15 cellular contexts compared by ENCODE assay signal in the genomic region with DNA sequence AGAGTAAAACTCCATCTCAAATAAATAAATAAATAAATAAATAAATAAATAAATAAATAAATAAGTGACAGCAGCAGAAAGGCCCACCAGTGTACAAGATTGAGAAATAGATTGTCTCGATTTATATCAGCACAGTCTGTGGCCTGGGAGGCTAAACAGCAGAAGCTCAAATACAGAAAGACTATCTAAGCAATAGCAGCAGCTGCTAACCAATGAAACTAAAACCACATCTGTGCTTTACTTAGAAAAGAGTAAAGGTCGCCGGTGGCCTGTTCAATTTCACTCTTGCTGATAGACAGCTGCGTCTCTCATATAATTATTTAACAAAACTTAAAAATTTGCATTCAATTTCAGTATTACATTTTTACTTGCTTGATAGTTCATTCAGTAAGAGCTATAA.
A peak's percentile ranks its signal among the peaks of the same experiment; 100 is the strongest.
DNase-seq lines count a peak whose midpoint lies in the region; ATAC-seq and TF ChIP-seq lines count a peak whose summit lies in the region.
"Had no signal": no experiment of that assay in that cellular context is flagged by ENCODE, and none has a peak within 500 bp of the region (broad histone marks: within the 10 kb centered on the region; RNA-seq: fewer than 3 reads in every experiment).

No MANE protein-coding gene starts in this region.

- H3K27ac Mint-ChIP-seq in progenitor cell of endocrine pancreas = no peak overlapping the region
- H3K27ac Mint-ChIP-seq: activated naive CD4-positive, alpha-beta T cell treated with anti-CD3 and anti-CD28 coated beads, Interleukin-2, amount 10 ng/mL, durations not matched to agents 7 days and 5 days; stimulated activated naive CD8-positive, alpha-beta T cell treated with anti-CD3 and anti-CD28 coated beads, Interleukin-15, Interleukin-2, amounts not matched to agents 100 ng/mL and 50 ng/mL, for 24 hours had no signal

- no peak for TF ChIP-seq CTCF in progenitor cell of endocrine pancreas (IDR thresholded peaks at IDR 0.05; ENCODE audit: unreplicated experiment)

- peak; percentile 80 for ATAC-seq in GM18517 (IDR thresholded peaks at IDR 0.05; ENCODE audit: unreplicated experiment)
- peak; percentile 83 for ATAC-seq in GM19468 (IDR thresholded peaks at IDR 0.05; ENCODE audit: extremely low read depth, unreplicated experiment)
- ATAC-seq in HG02870 (IDR thresholded peaks at IDR 0.05; ENCODE audit: unreplicated experiment) = peak; percentile 88
- peak; percentile 86 for ATAC-seq in HG03565 (IDR thresholded peaks at IDR 0.05; ENCODE audit: unreplicated experiment)
- ATAC-seq in activated T-cell treated with anti-CD3 and anti-CD28 coated beads, Interleukin-2, amount 50 U/mL, for 4 hours = no peak
- ATAC-seq: K562 had no signal

- H3K9me3 Mint-ChIP-seq in progenitor cell of endocrine pancreas (ENCODE audit: low read depth) = no peaks in the 10 kb centered on the region
- no peaks in the 10 kb centered on the region for H3K9me3 Mint-ChIP-seq in activated T-cell treated with anti-CD3 and anti-CD28 coated beads, Interleukin-2, amount 50 U/mL, for 4 hours
- H3K9me3 Mint-ChIP-seq: activated naive CD4-positive, alpha-beta T cell treated with anti-CD3 and anti-CD28 coated beads, Interleukin-2, amount 10 ng/mL, durations not matched to agents 7 days and 5 days had no signal

- no peaks in the 10 kb centered on the region for H3K4me1 Mint-ChIP-seq in progenitor cell of endocrine pancreas (ENCODE audit: low read depth)
- no peaks in the 10 kb centered on the region for H3K4me1 Mint-ChIP-seq in activated T-cell treated with anti-CD3 and anti-CD28 coated beads, Interleukin-2, amount 50 U/mL, for 4 hours (ENCODE audit: low read depth)
- H3K4me1 Mint-ChIP-seq: activated naive CD4-positive, alpha-beta T cell treated with anti-CD3 and anti-CD28 coated beads, Interleukin-2, amount 10 ng/mL, durations not matched to agents 7 days and 5 days had no signal

- DNase-seq in progenitor cell of endocrine pancreas (ENCODE audit: low spot score, unreplicated experiment) (no peak), SW480 (ENCODE audit: low spot score) (no peak), posterior vena cava (ENCODE audit: low spot score) (no peak)
- no peak for DNase-seq in activated T-cell treated with anti-CD3 and anti-CD28 coated beads, Interleukin-2, amount 50 U/mL, for 4 hours
- DNase-seq: activated naive CD4-positive, alpha-beta T cell treated with anti-CD3 and anti-CD28 coated beads, Interleukin-2, amount 10 ng/mL, durations not matched to agents 7 days and 5 days; DMS79; kidney; NCI-H82; stimulated activated CD4-positive, alpha-beta T cell treated with anti-CD3 and anti-CD28 coated beads, Interleukin-4, amount 100 ng/mL, for 1 hour had no signal

- H3K36me3 Mint-ChIP-seq in progenitor cell of endocrine pancreas (ENCODE audit: insufficient read depth) = no peaks in the 10 kb centered on the region
- H3K36me3 Mint-ChIP-seq in activated T-cell treated with anti-CD3 and anti-CD28 coated beads, Interleukin-2, amount 50 U/mL, for 4 hours (ENCODE audit: insufficient read depth) = peaks cover 3% of the 10 kb centered on the region
- H3K36me3 Mint-ChIP-seq: activated naive CD4-positive, alpha-beta T cell treated with anti-CD3 and anti-CD28 coated beads, Interleukin-2, amount 10 ng/mL, durations not matched to agents 7 days and 5 days had no signal

- H3K27me3 Mint-ChIP-seq in progenitor cell of endocrine pancreas = no peaks in the 10 kb centered on the region
- H3K27me3 Mint-ChIP-seq in activated T-cell treated with anti-CD3 and anti-CD28 coated beads, Interleukin-2, amount 50 U/mL, for 4 hours (ENCODE audit: low read depth) = no peaks in the 10 kb centered on the region
- H3K27me3 Mint-ChIP-seq: activated naive CD4-positive, alpha-beta T cell treated with anti-CD3 and anti-CD28 coated beads, Interleukin-2, amount 10 ng/mL, durations not matched to agents 7 days and 5 days; stimulated activated naive CD8-positive, alpha-beta T cell treated with anti-CD3 and anti-CD28 coated beads, Interleukin-15, Interleukin-2, amounts not matched to agents 100 ng/mL and 50 ng/mL, for 24 hours had no signal

- H3K4me3 Mint-ChIP-seq in progenitor cell of endocrine pancreas (ENCODE audit: low read depth) = no peak overlapping the region
- H3K4me3 Mint-ChIP-seq in activated T-cell treated with anti-CD3 and anti-CD28 coated beads, Interleukin-2, amount 50 U/mL, for 4 hours = no peak overlapping the region
- H3K4me3 Mint-ChIP-seq: activated naive CD4-positive, alpha-beta T cell treated with anti-CD3 and anti-CD28 coated beads, Interleukin-2, amount 10 ng/mL, durations not matched to agents 7 days and 5 days; stimulated activated naive CD8-positive, alpha-beta T cell treated with anti-CD3 and anti-CD28 coated beads, Interleukin-15, Interleukin-2, amounts not matched to agents 100 ng/mL and 50 ng/mL, for 24 hours had no signal

- intact Hi-C loops in posterior vena cava (cut with DNase I) = no loop called here

Comparison
In these comparisons a context has a peak if more than half of its experiments do, and no peak if none do; other contexts are left out.
1. ATAC-seq: peak in GM18517 (single experiment), GM19468 (single experiment), HG02870 (single experiment) and HG03565 (single experiment); none in activated T-cell treated with anti-CD3 and anti-CD28 coated beads, Interleukin-2, amount 50 U/mL, for 4 hours (0 of 2).